Comparison of ENCODE assay signal across 10 cellular contexts in genomic region chr15:69881760-69882159, GRCh38.
DNase-seq lines count a peak whose midpoint lies in the region; ATAC-seq and FAIRE-seq lines count a peak whose summit lies in the region.
"Had no signal": no experiment of that assay in that cellular context is flagged by ENCODE, and none has a peak within 500 bp of the region (broad histone marks: within the 10 kb centered on the region; RNA-seq: fewer than 3 reads in every experiment).

No MANE protein-coding gene starts in this region.

- peak; percentile 69 for DNase-seq in NCI-H1436 (lab: John Stamatoyannopoulos, UW)
- DNase-seq in posterior cingulate gyrus, result peak in 6 of 10 donors; percentile 8 to 87 (median 40)
- DNase-seq in frontal cortex (ENCODE audit: low spot score in 2 of 2), result no peak
- no peak for DNase-seq in A172 (ENCODE audit: low spot score)
- DNase-seq: NCI-H345; stimulated activated CD4-positive, alpha-beta T cell treated with anti-CD3 and anti-CD28 coated beads, Interleukin-1b, Interleukin-23, amount 100 ng/mL, for 48 hours had no signal

- ATAC-seq in GM18858 (IDR thresholded peaks at IDR 0.05; ENCODE audit: unreplicated experiment) (peak; percentile 72), GM21619 (IDR thresholded peaks at IDR 0.05; ENCODE audit: unreplicated experiment) (peak; percentile 53), HG03460 (IDR thresholded peaks at IDR 0.05; ENCODE audit: unreplicated experiment) (no peak)

- intact Hi-C loops in posterior cingulate gyrus (cut with DNase I), result no loop called here

- no peak for FAIRE-seq in frontal cortex (lab: Jason Lieb, UNC)
- FAIRE-seq: endothelial cell of umbilical vein had no signal

Comparison
In these comparisons a context has a peak if more than half of its experiments do, and no peak if none do; other contexts are left out.
1. DNase-seq: peak in NCI-H1436 (single experiment) and posterior cingulate gyrus (6 of 10); none in frontal cortex (0 of 2) and A172 (single experiment).